In the genomic region with DNA sequence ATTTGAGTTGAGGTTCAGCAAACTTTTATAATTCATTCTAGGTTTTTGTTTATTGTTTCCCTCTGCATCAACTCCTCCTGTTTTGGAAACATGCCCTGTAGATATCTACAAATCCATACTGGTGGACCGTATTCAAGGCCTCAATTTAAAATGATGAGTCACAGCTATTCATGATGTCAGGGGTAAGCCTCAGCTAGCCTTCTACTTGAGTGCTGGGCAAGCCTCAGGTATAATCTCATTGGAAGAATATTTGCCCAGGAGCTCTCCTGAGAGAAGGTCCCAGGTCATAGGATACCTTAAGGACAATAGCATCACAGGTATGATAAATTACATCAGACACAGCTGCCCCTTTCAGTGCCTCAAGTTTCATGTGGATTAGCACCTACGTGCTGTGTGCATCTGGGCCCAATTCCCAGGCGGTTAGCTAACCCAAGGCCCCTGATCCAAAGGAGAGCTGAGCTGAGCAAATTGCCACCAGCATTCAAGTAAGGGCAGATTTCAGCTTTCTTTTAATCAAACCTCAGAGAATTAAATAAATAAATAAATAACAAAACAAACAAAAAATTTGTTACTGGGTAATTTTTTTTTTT, we compare ENCODE assay signal across 1 cellular context.
TF ChIP-seq lines count a peak whose summit lies in the region.

No MANE protein-coding gene starts in this region.

TF ChIP-seq in HepG2, 621 proteins besides CTCF, POLR2A, EP300 and RAD21 (continued from another document):
- TF ChIP-seq, protein P1, sequence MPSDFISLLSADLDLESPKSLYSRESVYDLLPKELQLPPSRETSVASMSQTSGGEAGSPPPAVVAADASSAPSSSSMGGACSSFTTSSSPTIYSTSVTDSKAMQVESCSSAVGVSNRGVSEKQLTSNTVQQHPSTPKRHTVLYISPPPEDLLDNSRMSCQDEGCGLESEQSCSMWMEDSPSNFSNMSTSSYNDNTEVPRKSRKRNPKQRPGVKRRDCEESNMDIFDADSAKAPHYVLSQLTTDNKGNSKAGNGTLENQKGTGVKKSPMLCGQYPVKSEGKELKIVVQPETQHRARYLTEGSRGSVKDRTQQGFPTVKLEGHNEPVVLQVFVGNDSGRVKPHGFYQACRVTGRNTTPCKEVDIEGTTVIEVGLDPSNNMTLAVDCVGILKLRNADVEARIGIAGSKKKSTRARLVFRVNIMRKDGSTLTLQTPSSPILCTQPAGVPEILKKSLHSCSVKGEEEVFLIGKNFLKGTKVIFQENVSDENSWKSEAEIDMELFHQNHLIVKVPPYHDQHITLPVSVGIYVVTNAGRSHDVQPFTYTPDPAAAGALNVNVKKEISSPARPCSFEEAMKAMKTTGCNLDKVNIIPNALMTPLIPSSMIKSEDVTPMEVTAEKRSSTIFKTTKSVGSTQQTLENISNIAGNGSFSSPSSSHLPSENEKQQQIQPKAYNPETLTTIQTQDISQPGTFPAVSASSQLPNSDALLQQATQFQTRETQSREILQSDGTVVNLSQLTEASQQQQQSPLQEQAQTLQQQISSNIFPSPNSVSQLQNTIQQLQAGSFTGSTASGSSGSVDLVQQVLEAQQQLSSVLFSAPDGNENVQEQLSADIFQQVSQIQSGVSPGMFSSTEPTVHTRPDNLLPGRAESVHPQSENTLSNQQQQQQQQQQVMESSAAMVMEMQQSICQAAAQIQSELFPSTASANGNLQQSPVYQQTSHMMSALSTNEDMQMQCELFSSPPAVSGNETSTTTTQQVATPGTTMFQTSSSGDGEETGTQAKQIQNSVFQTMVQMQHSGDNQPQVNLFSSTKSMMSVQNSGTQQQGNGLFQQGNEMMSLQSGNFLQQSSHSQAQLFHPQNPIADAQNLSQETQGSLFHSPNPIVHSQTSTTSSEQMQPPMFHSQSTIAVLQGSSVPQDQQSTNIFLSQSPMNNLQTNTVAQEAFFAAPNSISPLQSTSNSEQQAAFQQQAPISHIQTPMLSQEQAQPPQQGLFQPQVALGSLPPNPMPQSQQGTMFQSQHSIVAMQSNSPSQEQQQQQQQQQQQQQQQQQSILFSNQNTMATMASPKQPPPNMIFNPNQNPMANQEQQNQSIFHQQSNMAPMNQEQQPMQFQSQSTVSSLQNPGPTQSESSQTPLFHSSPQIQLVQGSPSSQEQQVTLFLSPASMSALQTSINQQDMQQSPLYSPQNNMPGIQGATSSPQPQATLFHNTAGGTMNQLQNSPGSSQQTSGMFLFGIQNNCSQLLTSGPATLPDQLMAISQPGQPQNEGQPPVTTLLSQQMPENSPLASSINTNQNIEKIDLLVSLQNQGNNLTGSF (CRISPR knock-in tag; IDR thresholded peaks at IDR 0.05) = no peak
- TF ChIP-seq KLF11 (CRISPR knock-in tag; IDR thresholded peaks at IDR 0.05) (no peak), MBNL3 (CRISPR knock-in tag; conservative IDR thresholded peaks at IDR 0.05) (no peak), ZSCAN12 (CRISPR knock-in tag; IDR thresholded peaks at IDR 0.05) (no peak)
- TF ChIP-seq, protein P2, sequence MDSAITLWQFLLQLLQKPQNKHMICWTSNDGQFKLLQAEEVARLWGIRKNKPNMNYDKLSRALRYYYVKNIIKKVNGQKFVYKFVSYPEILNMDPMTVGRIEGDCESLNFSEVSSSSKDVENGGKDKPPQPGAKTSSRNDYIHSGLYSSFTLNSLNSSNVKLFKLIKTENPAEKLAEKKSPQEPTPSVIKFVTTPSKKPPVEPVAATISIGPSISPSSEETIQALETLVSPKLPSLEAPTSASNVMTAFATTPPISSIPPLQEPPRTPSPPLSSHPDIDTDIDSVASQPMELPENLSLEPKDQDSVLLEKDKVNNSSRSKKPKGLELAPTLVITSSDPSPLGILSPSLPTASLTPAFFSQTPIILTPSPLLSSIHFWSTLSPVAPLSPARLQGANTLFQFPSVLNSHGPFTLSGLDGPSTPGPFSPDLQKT (CRISPR knock-in tag; IDR thresholded peaks at IDR 0.05; ENCODE audit: borderline replicate concordance) = no peak
